2 cellular contexts compared by ENCODE assay signal in the genomic region with DNA sequence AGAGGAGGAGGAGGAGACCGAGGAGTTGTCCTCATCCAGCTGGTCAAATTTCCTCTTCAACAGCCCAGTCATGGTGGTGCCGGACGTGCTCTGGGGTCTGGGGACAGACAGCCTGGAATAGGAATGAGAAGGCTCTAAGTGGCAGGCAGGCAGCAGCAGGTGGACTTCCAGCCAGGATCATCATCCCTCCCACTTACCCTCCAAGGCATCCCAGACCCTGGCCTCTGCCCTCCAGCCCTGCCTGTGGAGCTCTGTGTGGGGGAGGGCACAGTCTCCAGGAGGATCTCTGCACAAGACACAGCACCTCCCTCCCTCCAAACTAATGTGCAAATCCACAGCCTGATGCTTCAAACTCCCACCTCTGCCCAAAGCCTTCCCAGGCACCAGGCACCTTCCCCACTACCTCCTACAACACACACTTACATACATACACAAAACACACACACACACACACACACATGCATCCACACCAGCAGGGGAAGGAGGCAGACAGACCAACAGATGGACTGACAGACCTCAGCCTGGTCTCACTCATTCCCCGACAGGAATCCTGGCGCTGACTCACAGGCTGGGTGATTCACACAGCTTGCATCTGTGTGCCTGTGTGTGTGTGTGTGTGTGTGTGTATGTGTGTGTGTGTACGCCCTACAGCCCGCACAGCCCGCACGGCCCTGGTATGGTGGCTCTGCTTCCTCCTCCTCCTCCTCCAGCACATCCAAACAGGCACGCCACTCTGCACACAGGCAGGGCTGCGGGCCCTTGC.
TF ChIP-seq lines count a peak whose summit lies in the region.

No MANE protein-coding gene starts in this region.

TF ChIP-seq in WTC11, 78 proteins besides CTCF, POLR2A, EP300 and RAD21:
- TF ChIP-seq ATF3 (CRISPR knock-in tag; conservative IDR thresholded peaks at IDR 0.05) (peak; percentile 34; the same call in 1 of the 2 replicates), ZNF423 (CRISPR knock-in tag; IDR thresholded peaks at IDR 0.05) (no peak), ATF2 (CRISPR knock-in tag; IDR thresholded peaks at IDR 0.05; ENCODE audit: borderline replicate concordance, low read depth) (no peak)

TF ChIP-seq in HepG2, 621 proteins besides CTCF, POLR2A, EP300 and RAD21:
- peak; percentile 10; the same call in 1 of the 2 replicates for TF ChIP-seq SAP130 (CRISPR knock-in tag; IDR thresholded peaks at IDR 0.05; ENCODE audit: low read depth)
- peak; percentile 32; the same call in 1 of the 2 replicates for TF ChIP-seq JUND (CRISPR knock-in tag; IDR thresholded peaks at IDR 0.05)
- TF ChIP-seq ZNF737 (CRISPR knock-in tag; IDR thresholded peaks at IDR 0.05; ENCODE audit: borderline replicate concordance) = no peak
- TF ChIP-seq FOSL2 (CRISPR knock-in tag; IDR thresholded peaks at IDR 0.05) = peak; percentile 77
- no peak for TF ChIP-seq HOXA7 (CRISPR knock-in tag; IDR thresholded peaks at IDR 0.05)
- TF ChIP-seq NFE2L2 (IDR thresholded peaks at IDR 0.05; ENCODE audit: low read length) = no peak
- peak; percentile 41; the same call in 1 of the 2 replicates for TF ChIP-seq ZNF333 (CRISPR knock-in tag; IDR thresholded peaks at IDR 0.05; ENCODE audit: borderline replicate concordance)
- peak; percentile 38 for TF ChIP-seq AGO2 (optimal IDR thresholded peaks at IDR 0.05; ENCODE audit: low read depth, low read length)
- TF ChIP-seq ZBTB38 (CRISPR knock-in tag; IDR thresholded peaks at IDR 0.05) = peak; percentile 91
- TF ChIP-seq, protein P1, sequence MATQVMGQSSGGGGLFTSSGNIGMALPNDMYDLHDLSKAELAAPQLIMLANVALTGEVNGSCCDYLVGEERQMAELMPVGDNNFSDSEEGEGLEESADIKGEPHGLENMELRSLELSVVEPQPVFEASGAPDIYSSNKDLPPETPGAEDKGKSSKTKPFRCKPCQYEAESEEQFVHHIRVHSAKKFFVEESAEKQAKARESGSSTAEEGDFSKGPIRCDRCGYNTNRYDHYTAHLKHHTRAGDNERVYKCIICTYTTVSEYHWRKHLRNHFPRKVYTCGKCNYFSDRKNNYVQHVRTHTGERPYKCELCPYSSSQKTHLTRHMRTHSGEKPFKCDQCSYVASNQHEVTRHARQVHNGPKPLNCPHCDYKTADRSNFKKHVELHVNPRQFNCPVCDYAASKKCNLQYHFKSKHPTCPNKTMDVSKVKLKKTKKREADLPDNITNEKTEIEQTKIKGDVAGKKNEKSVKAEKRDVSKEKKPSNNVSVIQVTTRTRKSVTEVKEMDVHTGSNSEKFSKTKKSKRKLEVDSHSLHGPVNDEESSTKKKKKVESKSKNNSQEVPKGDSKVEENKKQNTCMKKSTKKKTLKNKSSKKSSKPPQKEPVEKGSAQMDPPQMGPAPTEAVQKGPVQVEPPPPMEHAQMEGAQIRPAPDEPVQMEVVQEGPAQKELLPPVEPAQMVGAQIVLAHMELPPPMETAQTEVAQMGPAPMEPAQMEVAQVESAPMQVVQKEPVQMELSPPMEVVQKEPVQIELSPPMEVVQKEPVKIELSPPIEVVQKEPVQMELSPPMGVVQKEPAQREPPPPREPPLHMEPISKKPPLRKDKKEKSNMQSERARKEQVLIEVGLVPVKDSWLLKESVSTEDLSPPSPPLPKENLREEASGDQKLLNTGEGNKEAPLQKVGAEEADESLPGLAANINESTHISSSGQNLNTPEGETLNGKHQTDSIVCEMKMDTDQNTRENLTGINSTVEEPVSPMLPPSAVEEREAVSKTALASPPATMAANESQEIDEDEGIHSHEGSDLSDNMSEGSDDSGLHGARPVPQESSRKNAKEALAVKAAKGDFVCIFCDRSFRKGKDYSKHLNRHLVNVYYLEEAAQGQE (IDR thresholded peaks at IDR 0.05; ENCODE audit: borderline replicate concordance in 1 of 2, low read depth in 1 of 2, low read length in 2 of 2) = no peak
- no peak for TF ChIP-seq KDM2A (CRISPR knock-in tag; IDR thresholded peaks at IDR 0.05; ENCODE audit: borderline replicate concordance, low read depth)
TF ChIP-seq in HepG2: peak in this region for 6.
